ENCODE assay signal across 1 cellular context in genomic region chr10:6202684-6203330, GRCh38.
A peak's percentile ranks its signal among the peaks of the same experiment; 100 is the strongest.
TF ChIP-seq lines count a peak whose summit lies in the region.

PFKFB3 (plus strand) TSS chr10:6202932; CDS start chr10:6203261, 329 bp downstream.

TF ChIP-seq in K562, 482 proteins besides CTCF, POLR2A, EP300 and RAD21 (continued from another document and continues in another):
- TF ChIP-seq, protein P1, sequence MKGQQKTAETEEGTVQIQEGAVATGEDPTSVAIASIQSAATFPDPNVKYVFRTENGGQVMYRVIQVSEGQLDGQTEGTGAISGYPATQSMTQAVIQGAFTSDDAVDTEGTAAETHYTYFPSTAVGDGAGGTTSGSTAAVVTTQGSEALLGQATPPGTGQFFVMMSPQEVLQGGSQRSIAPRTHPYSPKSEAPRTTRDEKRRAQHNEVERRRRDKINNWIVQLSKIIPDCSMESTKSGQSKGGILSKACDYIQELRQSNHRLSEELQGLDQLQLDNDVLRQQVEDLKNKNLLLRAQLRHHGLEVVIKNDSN (CRISPR knock-in tag; IDR thresholded peaks at IDR 0.05), result peak; percentile 74
- TF ChIP-seq ZNF253 (CRISPR knock-in tag; conservative IDR thresholded peaks at IDR 0.05) (no peak), C11orf30 (IDR thresholded peaks at IDR 0.05; ENCODE audit: low read depth) (no peak), ZFP91 (CRISPR knock-in tag; IDR thresholded peaks at IDR 0.05) (no peak), HDAC3 (IDR thresholded peaks at IDR 0.05; ENCODE audit: borderline replicate concordance, partially characterized antibody) (no peak), NFRKB (IDR thresholded peaks at IDR 0.05; ENCODE audit: low read depth) (no peak), CHD2 (IDR thresholded peaks at IDR 0.05; ENCODE audit: low read depth, low read length) (0 out of 2 replicates have a peak, but pooled peaks have one; percentile 16), RBFOX2 (IDR thresholded peaks at IDR 0.05; ENCODE audit: low read depth, low read length) (peak; percentile 76), ZBTB9 (CRISPR knock-in tag; IDR thresholded peaks at IDR 0.05) (no peak), ZBTB5 (IDR thresholded peaks at IDR 0.05) (no peak), HNRNPL (IDR thresholded peaks at IDR 0.05; ENCODE audit: low read depth, low read length) (peak; percentile 74; the same call in 1 of the 2 replicates), RBM15 (IDR thresholded peaks at IDR 0.05; ENCODE audit: insufficient read depth, low read length) (no peak), LARP7 (IDR thresholded peaks at IDR 0.05) (no peak), NEUROD1 (IDR thresholded peaks at IDR 0.05; ENCODE audit: borderline replicate concordance, low read depth, low read length, partially characterized antibody) (no peak), TAF1 (IDR thresholded peaks at IDR 0.05; ENCODE audit: control insufficient read depth, extremely low read depth, insufficient read depth, low read length, severe bottlenecking) (no peak), SOX6 (IDR thresholded peaks at IDR 0.05) (peak; percentile 23; the same call in 1 of the 2 replicates), XRCC3 (IDR thresholded peaks at IDR 0.05) (no peak), SREBF1 (IDR thresholded peaks at IDR 0.05; ENCODE audit: borderline replicate concordance, low read depth, low read length) (no peak), GATA2 (CRISPR knock-in tag; IDR thresholded peaks at IDR 0.05) (no peak), ZNF274 (IDR thresholded peaks at IDR 0.05; ENCODE audit: borderline replicate concordance, low read depth, low read length) (no peak), PPARD (CRISPR knock-in tag; IDR thresholded peaks at IDR 0.05) (no peak), ZFX (CRISPR knock-in tag; IDR thresholded peaks at IDR 0.05) (peak; percentile 47), NRF1 (conservative IDR thresholded peaks at IDR 0.05 in 1 of 2, IDR thresholded peaks at IDR 0.05 in 1 of 2) (peak; percentile 71 to 77), KLF1 (tag; IDR thresholded peaks at IDR 0.05) (no peak), BRD4 (IDR thresholded peaks at IDR 0.05) (no peak), NBN (IDR thresholded peaks at IDR 0.05; ENCODE audit: low read depth) (no peak), RERE (CRISPR knock-in tag; IDR thresholded peaks at IDR 0.05; ENCODE audit: borderline replicate concordance) (no peak), SMAD4 (CRISPR knock-in tag; conservative IDR thresholded peaks at IDR 0.05) (peak; percentile 67), JUND (IDR thresholded peaks at IDR 0.05; ENCODE audit: borderline replicate concordance, low read depth, low read length) (peak; percentile 38; the same call in 1 of the 2 replicates), JUND (tag; IDR thresholded peaks at IDR 0.05; ENCODE audit: borderline replicate concordance, low read depth, low read length) (peak; percentile 32; the same call in 1 of the 3 replicates), HMGXB4 (CRISPR knock-in tag; IDR thresholded peaks at IDR 0.05) (no peak), HMG20A (CRISPR knock-in tag; conservative IDR thresholded peaks at IDR 0.05) (no peak), RNF2 (IDR thresholded peaks at IDR 0.05) (0 out of 2 replicates have a peak, but pooled peaks have one; percentile 18), TFAM (CRISPR knock-in tag; conservative IDR thresholded peaks at IDR 0.05) (no peak), ZBTB33 (CRISPR knock-in tag; IDR thresholded peaks at IDR 0.05) (peak; percentile 59), SLC30A9 (CRISPR knock-in tag; IDR thresholded peaks at IDR 0.05) (no peak), ZBTB17 (CRISPR knock-in tag; IDR thresholded peaks at IDR 0.05) (no peak), FOXJ2 (tag; IDR thresholded peaks at IDR 0.05) (no peak), ESRRB (CRISPR knock-in tag; IDR thresholded peaks at IDR 0.05; ENCODE audit: borderline replicate concordance) (no peak), ZNF140 (CRISPR knock-in tag; IDR thresholded peaks at IDR 0.05) (no peak)
- TF ChIP-seq, protein P2, sequence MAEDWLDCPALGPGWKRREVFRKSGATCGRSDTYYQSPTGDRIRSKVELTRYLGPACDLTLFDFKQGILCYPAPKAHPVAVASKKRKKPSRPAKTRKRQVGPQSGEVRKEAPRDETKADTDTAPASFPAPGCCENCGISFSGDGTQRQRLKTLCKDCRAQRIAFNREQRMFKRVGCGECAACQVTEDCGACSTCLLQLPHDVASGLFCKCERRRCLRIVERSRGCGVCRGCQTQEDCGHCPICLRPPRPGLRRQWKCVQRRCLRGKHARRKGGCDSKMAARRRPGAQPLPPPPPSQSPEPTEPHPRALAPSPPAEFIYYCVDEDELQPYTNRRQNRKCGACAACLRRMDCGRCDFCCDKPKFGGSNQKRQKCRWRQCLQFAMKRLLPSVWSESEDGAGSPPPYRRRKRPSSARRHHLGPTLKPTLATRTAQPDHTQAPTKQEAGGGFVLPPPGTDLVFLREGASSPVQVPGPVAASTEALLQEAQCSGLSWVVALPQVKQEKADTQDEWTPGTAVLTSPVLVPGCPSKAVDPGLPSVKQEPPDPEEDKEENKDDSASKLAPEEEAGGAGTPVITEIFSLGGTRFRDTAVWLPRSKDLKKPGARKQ (CRISPR knock-in tag; IDR thresholded peaks at IDR 0.05), result no peak
